ENCODE assay signal across 15 cellular contexts in genomic region chr11:107720305-107720775, GRCh38. TPM values are rescaled to one million over a fixed set of nuclear protein-coding genes. Genes with fewer than 3 reads are reported as not detected.
A peak's percentile ranks its signal among the peaks of the same experiment; 100 is the strongest.
DNase-seq lines count a peak whose midpoint lies in the region; ATAC-seq and TF ChIP-seq lines count a peak whose summit lies in the region.
"Had no signal": no experiment of that assay in that cellular context is flagged by ENCODE, and none has a peak within 500 bp of the region (broad histone marks: within the 10 kb centered on the region; RNA-seq: fewer than 3 reads in every experiment).

No MANE protein-coding gene starts in this region.

- H3K4me3 ChIP-seq in gastrocnemius medialis (peak overlapping the region in 2 of 4 donors; percentile 19 to 41), lower leg skin (ENCODE audit: low read depth, poor library complexity, severe bottlenecking) (no peak overlapping the region)
- H3K4me3 ChIP-seq: SJSA1 had no signal

- H3K36me3 ChIP-seq in gastrocnemius medialis, result no peaks in the 10 kb centered on the region
- H3K36me3 ChIP-seq: SJSA1 had no signal

- no peaks in the 10 kb centered on the region for H3K9me3 ChIP-seq in gastrocnemius medialis
- H3K9me3 ChIP-seq: SJSA1 had no signal

- DNase-seq in ELF-1 (ENCODE audit: low read depth, low spot score) (peak; percentile 74), NCI-H2171 (lab: John Stamatoyannopoulos, UW) (peak; percentile 11), foreskin keratinocyte (no peak), gastrocnemius medialis (no peak), SIG-M5 (lab: John Stamatoyannopoulos, UW) (no peak), lower leg skin (ENCODE audit: low spot score in 2 of 2) (no peak)
- DNase-seq in activated naive CD4-positive, alpha-beta T cell treated with Interleukin-2 at 50 U/mL for 16 hours, result no peak
- DNase-seq: HFFc6, NCI-H187, OCI-M1, RPMI8226 had no signal

- no peaks in the 10 kb centered on the region for H3K4me1 ChIP-seq in foreskin keratinocyte
- H3K4me1 ChIP-seq in gastrocnemius medialis, result peaks cover 31 to 44% of the 10 kb centered on the region in 2 donors
- H3K4me1 ChIP-seq: SJSA1 had no signal

- H3K27me3 ChIP-seq in foreskin keratinocyte (peaks cover 73% of the 10 kb centered on the region), gastrocnemius medialis (no peaks in the 10 kb centered on the region)
- H3K27me3 ChIP-seq: SJSA1 had no signal

- TF ChIP-seq CTCF in foreskin keratinocyte (conservative IDR thresholded peaks at IDR 0.05), result no peak
- no peak for TF ChIP-seq CTCF in gastrocnemius medialis (IDR thresholded peaks at IDR 0.05 in 4 of 5, conservative IDR thresholded peaks at IDR 0.05 in 1 of 5)
- no peak for TF ChIP-seq CTCF in lower leg skin (IDR thresholded peaks at IDR 0.05)

- WGBS in lower leg skin, 2 donors, result 15 to 28% methylated on average over 2 of the region's 2 CpGs

- TF ChIP-seq POLR2A in gastrocnemius medialis (IDR thresholded peaks at IDR 0.05) (no peak), lower leg skin (IDR thresholded peaks at IDR 0.05) (no peak)

- intact Hi-C loops in gastrocnemius medialis (cut with DNase I; ENCODE audit: low total_unique reads), result loop anchor here (2.0 kb wide), 1 partner anchor 22 kb away; no protein-coding TSS in a partner anchor
- intact Hi-C loops in lower leg skin (cut with DNase I; ENCODE audit: low total_unique reads), result no loop called here

- ATAC-seq in foreskin keratinocyte, result peak; percentile 31
- peak; percentile 23 to 39 for ATAC-seq in gastrocnemius medialis
- no peak for ATAC-seq in HG03432 (IDR thresholded peaks at IDR 0.05; ENCODE audit: unreplicated experiment)

- H3K27ac ChIP-seq in foreskin keratinocyte (no peak overlapping the region), gastrocnemius medialis (peak overlapping the region; percentile 88 to 94 (median 92))
- H3K27ac ChIP-seq: HL-60, SJSA1 had no signal

- in situ Hi-C loops in gastrocnemius medialis (cut with MboI; ENCODE audit: low sequenced_read_pairs in 4 of 4), result no loop called here

RNA-seq across cellular contexts. Expression of gene SLN, which starts 8.5 kb away (rescaled TPM):
- total RNA-seq in foreskin keratinocyte, result not detected in 2 replicates
- not detected in 2 replicates for polyA plus RNA-seq in foreskin keratinocyte
- 1,000 to 10,000 TPM in 3 of 4 donors, 100 to 1,000 TPM in 1; 586 to 5,775 (median 2,747) TPM for total RNA-seq in gastrocnemius medialis
- total RNA-seq in lower leg skin, result 1 to 10 TPM in 2 of 4 donors, not detected in 2; 2.1 to 2.8 TPM
- total RNA-seq: H1, HFFc6, SJSA1 had no signal
- polyA plus RNA-seq: H1 had no signal

Comparison
In these comparisons a context has a peak if more than half of its experiments do, and no peak if none do; other contexts are left out.
1. DNase-seq: peak in ELF-1 (single experiment) and NCI-H2171 (single experiment); none in foreskin keratinocyte (0 of 2), gastrocnemius medialis (0 of 2), SIG-M5 (single experiment), lower leg skin (0 of 2) and activated naive CD4-positive, alpha-beta T cell treated with Interleukin-2 at 50 U/mL for 16 hours (single experiment).
2. RNA of gene SLN, which starts 8.5 kb away (total RNA-seq): 586 to 5,775 TPM in gastrocnemius medialis; 2.1 to 2.8 TPM in lower leg skin and not detected in foreskin keratinocyte; every median in the first group is over 100 times any median in the second.